In genomic region chr3:174540536-174540935, GRCh38 we compare ENCODE assay signal across 15 cellular contexts.
"Had no signal": no experiment of that assay in that cellular context is flagged by ENCODE, and none has a peak within 500 bp of the region (broad histone marks: within the 10 kb centered on the region; RNA-seq: fewer than 3 reads in every experiment).

No MANE protein-coding gene starts in this region.

- H3K9me3 Mint-ChIP-seq: activated naive CD4-positive, alpha-beta T cell treated with anti-CD3 and anti-CD28 coated beads, Interleukin-2, amount 10 ng/mL, durations not matched to agents 7 days and 5 days; stimulated activated naive B cell treated with anti-CD40 and anti-IgM and Interleukin-4, amounts not matched to agents 10 μg/mL and 1 μg/mL and 100 μg/mL, for 72 hours had no signal

- H3K4me3 Mint-ChIP-seq: activated naive CD4-positive, alpha-beta T cell treated with anti-CD3 and anti-CD28 coated beads, Interleukin-2, amount 10 ng/mL, durations not matched to agents 7 days and 5 days; central memory CD8-positive, alpha-beta T cell; effector memory CD8-positive, alpha-beta T cell; natural killer cell treated with Interleukin-12 subunit alpha and Interleukin-12 subunit beta and Interleukin-15 and Interleukin-18, amount 100 ng/mL, for 72 hours; stimulated activated naive B cell treated with anti-CD40 and anti-IgM and Interleukin-4, amounts not matched to agents 10 μg/mL and 1 μg/mL and 100 μg/mL, for 72 hours had no signal

- H3K4me3 ChIP-seq: gastroesophageal sphincter, left lung had no signal

- H3K36me3 Mint-ChIP-seq: activated naive CD4-positive, alpha-beta T cell treated with anti-CD3 and anti-CD28 coated beads, Interleukin-2, amount 10 ng/mL, durations not matched to agents 7 days and 5 days; natural killer cell treated with Interleukin-12 subunit alpha and Interleukin-12 subunit beta and Interleukin-15 and Interleukin-18, amount 100 ng/mL, for 72 hours; stimulated activated naive B cell treated with anti-CD40 and anti-IgM and Interleukin-4, amounts not matched to agents 10 μg/mL and 1 μg/mL and 100 μg/mL, for 72 hours had no signal

- FAIRE-seq: islet of Langerhans had no signal

- H3K27ac ChIP-seq: gastroesophageal sphincter, left lung, VCaP had no signal

- H3K4me1 ChIP-seq: gastroesophageal sphincter, left lung had no signal

- H3K4me1 Mint-ChIP-seq: activated naive CD4-positive, alpha-beta T cell treated with anti-CD3 and anti-CD28 coated beads, Interleukin-2, amount 10 ng/mL, durations not matched to agents 7 days and 5 days; central memory CD8-positive, alpha-beta T cell; stimulated activated naive B cell treated with anti-CD40 and anti-IgM and Interleukin-4, amounts not matched to agents 10 μg/mL and 1 μg/mL and 100 μg/mL, for 72 hours had no signal

- H3K27me3 ChIP-seq: gastroesophageal sphincter, left lung had no signal

- H3K27me3 Mint-ChIP-seq: activated naive CD4-positive, alpha-beta T cell treated with anti-CD3 and anti-CD28 coated beads, Interleukin-2, amount 10 ng/mL, durations not matched to agents 7 days and 5 days; central memory CD8-positive, alpha-beta T cell; effector memory CD8-positive, alpha-beta T cell; natural killer cell treated with Interleukin-12 subunit alpha and Interleukin-12 subunit beta and Interleukin-15 and Interleukin-18, amount 100 ng/mL, for 72 hours; stimulated activated naive B cell treated with anti-CD40 and anti-IgM and Interleukin-4, amounts not matched to agents 10 μg/mL and 1 μg/mL and 100 μg/mL, for 72 hours had no signal

- H3K9me3 ChIP-seq: gastroesophageal sphincter, left lung had no signal

- H3K27ac Mint-ChIP-seq: activated naive CD4-positive, alpha-beta T cell treated with anti-CD3 and anti-CD28 coated beads, Interleukin-2, amount 10 ng/mL, durations not matched to agents 7 days and 5 days; effector memory CD8-positive, alpha-beta T cell; natural killer cell treated with Interleukin-12 subunit alpha and Interleukin-12 subunit beta and Interleukin-15 and Interleukin-18, amount 100 ng/mL, for 72 hours; stimulated activated naive B cell treated with anti-CD40 and anti-IgM and Interleukin-4, amounts not matched to agents 10 μg/mL and 1 μg/mL and 100 μg/mL, for 72 hours had no signal

- DNase-seq: activated CD4-positive, alpha-beta T cell treated with anti-CD3 and anti-CD28 coated beads for 4 hours; activated naive CD4-positive, alpha-beta T cell treated with anti-CD3 and anti-CD28 coated beads, Interleukin-2, amount 10 ng/mL, durations not matched to agents 7 days and 5 days; cortex of kidney; effector memory CD8-positive, alpha-beta T cell; left lung; stimulated activated CD4-positive, alpha-beta T cell treated with anti-CD3 and anti-CD28 coated beads, Interleukin-2, amount 100 ng/mL, for 24 hours; stimulated activated naive B cell treated with anti-CD40 and anti-IgM and Interleukin-4, amounts not matched to agents 10 μg/mL and 1 μg/mL and 100 μg/mL, for 72 hours; substantia nigra; T1000; trophoblast cell had no signal

- H3K36me3 ChIP-seq: gastroesophageal sphincter, left lung had no signal
